In the genomic region with DNA sequence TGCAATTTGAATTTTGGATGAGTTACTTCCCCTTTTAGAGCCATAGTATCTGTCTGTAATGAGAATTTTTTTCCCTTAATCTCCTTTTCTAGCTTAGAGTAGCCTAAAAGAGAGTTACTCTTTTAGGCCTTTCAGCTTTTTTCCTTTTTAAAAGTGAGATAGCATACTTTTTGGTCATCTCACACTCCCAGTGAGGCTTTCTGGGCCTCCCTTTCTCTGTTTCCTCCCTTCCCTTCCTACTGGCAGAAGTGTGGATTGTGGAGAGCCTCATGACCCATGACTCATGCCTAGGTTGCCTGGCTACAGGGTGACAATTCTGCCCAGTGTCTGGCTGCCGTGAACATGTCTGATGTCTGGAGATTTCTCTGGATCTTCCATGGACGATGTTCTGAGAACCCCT, we compare ENCODE assay signal across 8 cellular contexts. TPM values are rescaled to one million over a fixed set of nuclear protein-coding genes. Genes with fewer than 3 reads are reported as not detected.
DNase-seq lines count a peak whose midpoint lies in the region; TF ChIP-seq lines count a peak whose summit lies in the region.

No MANE protein-coding gene starts in this region.

- DNase-seq in Ammon's horn (ENCODE audit: low spot score) (peak; percentile 48), NCI-H460 (ENCODE audit: extremely low read depth, low read depth) (peak; percentile 38), epithelial cell of prostate (ENCODE audit: low read depth, low spot score) (peak; percentile 62), neural progenitor cell (ENCODE audit: low spot score) (no peak), ureter (ENCODE audit: low spot score) (no peak), DMS79 treated with DMSO at 0.1 percent for 48 hours (lab: John Stamatoyannopoulos, UW) (no peak), NCI-H1105 (lab: John Stamatoyannopoulos, UW) (no peak)
- DNase-seq in activated CD8-positive, alpha-beta memory T cell treated with anti-CD3 and anti-CD28 coated beads, Interleukin-2, amount 50 U/mL, for 48 hours: no peak

- no peak overlapping the region for H3K9ac ChIP-seq in neural progenitor cell

- H3K4me1 ChIP-seq in neural progenitor cell: peaks cover 6% of the 10 kb centered on the region

- H3K36me3 ChIP-seq in neural progenitor cell: no peaks in the 10 kb centered on the region

- TF ChIP-seq CTCF in neural progenitor cell (IDR thresholded peaks at IDR 0.05): no peak

- no peak overlapping the region for H3K4me3 Mint-ChIP-seq in neural progenitor cell

- H3K9me3 ChIP-seq in neural progenitor cell (ENCODE audit: low read depth): no peaks in the 10 kb centered on the region

- H3F3A ChIP-seq in neural progenitor cell (ENCODE audit: low read depth): no peaks in the 10 kb centered on the region

- no peak overlapping the region for H3K4me3 ChIP-seq in neural progenitor cell

- no peaks in the 10 kb centered on the region for H3K9me3 Mint-ChIP-seq in neural progenitor cell

- H3K27ac ChIP-seq in epithelial cell of prostate (peak overlapping the region; percentile 76), neural progenitor cell (no peak overlapping the region)

- H2AFZ ChIP-seq in neural progenitor cell (replicated peaks): no peak overlapping the region

- H3K79me2 ChIP-seq in neural progenitor cell (ENCODE audit: low read depth): no peaks in the 10 kb centered on the region

- H4K20me1 ChIP-seq in neural progenitor cell (ENCODE audit: low read depth): no peaks in the 10 kb centered on the region

- peaks cover 4% of the 10 kb centered on the region for H3K27me3 Mint-ChIP-seq in neural progenitor cell (ENCODE audit: insufficient read depth, low read depth)

- peaks cover 12% of the 10 kb centered on the region for H3K4me1 Mint-ChIP-seq in neural progenitor cell

- H3K27ac Mint-ChIP-seq in neural progenitor cell: peak overlapping the region; percentile 14

- H3K27me3 ChIP-seq in neural progenitor cell: no peaks in the 10 kb centered on the region

- no peaks in the 10 kb centered on the region for H3K36me3 Mint-ChIP-seq in neural progenitor cell

- no peak overlapping the region for H3K4me2 ChIP-seq in neural progenitor cell

RNA-seq across cellular contexts. Expression of gene KRT23, which starts 15.2 kb away (rescaled TPM):
- total RNA-seq in NCI-H460 (2014; rRNA removed; shearing (Covaris generic)): 0.07 TPM in 1 of 2 replicates, not detected in the other
- not detected in 2 replicates for polyA plus RNA-seq in NCI-H460 (2014; cell fraction: nucleus; rRNA removed)
- 0.60 TPM in 1 of 2 replicates, not detected in the other for total RNA-seq in neural progenitor cell (ENCODE audit: low replicate concordance)
- 3.9 TPM for total RNA-seq in ureter

RNA-seq across cellular contexts. Expression of gene KRT20, which starts 37.2 kb away (rescaled TPM):
- total RNA-seq in NCI-H460 (2014; rRNA removed; shearing (Covaris generic)): not detected in 2 replicates
- polyA plus RNA-seq in NCI-H460 (2014; cell fraction: nucleus; rRNA removed): not detected in 2 replicates
- total RNA-seq in neural progenitor cell (ENCODE audit: low replicate concordance): not detected in 2 replicates
- total RNA-seq in ureter: 4.7 TPM

RNA-seq across cellular contexts. Expression of gene KRT39, which starts 44.5 kb away (rescaled TPM):
- total RNA-seq in NCI-H460 (2014; rRNA removed; shearing (Covaris generic)): not detected in 2 replicates
- not detected in 2 replicates for polyA plus RNA-seq in NCI-H460 (2014; cell fraction: nucleus; rRNA removed)
- total RNA-seq in neural progenitor cell (ENCODE audit: low replicate concordance): not detected in 2 replicates
- total RNA-seq in ureter: not detected

RNA-seq across cellular contexts. Expression of gene KRT12, which starts 55.2 kb away (rescaled TPM):
- not detected in 2 replicates for total RNA-seq in NCI-H460 (2014; rRNA removed; shearing (Covaris generic))
- not detected in 2 replicates for polyA plus RNA-seq in NCI-H460 (2014; cell fraction: nucleus; rRNA removed)
- total RNA-seq in neural progenitor cell (ENCODE audit: low replicate concordance) (not detected in 2 replicates), ureter (not detected)

Comparison
In these comparisons a context has a peak if more than half of its experiments do, and no peak if none do; other contexts are left out.
1. DNase-seq: peak in Ammon's horn (single experiment), NCI-H460 (single experiment) and epithelial cell of prostate (single experiment); none in neural progenitor cell (single experiment), ureter (single experiment), DMS79 treated with DMSO at 0.1 percent for 48 hours (single experiment), NCI-H1105 (single experiment) and activated CD8-positive, alpha-beta memory T cell treated with anti-CD3 and anti-CD28 coated beads, Interleukin-2, amount 50 U/mL, for 48 hours (single experiment).